In the genomic region with DNA sequence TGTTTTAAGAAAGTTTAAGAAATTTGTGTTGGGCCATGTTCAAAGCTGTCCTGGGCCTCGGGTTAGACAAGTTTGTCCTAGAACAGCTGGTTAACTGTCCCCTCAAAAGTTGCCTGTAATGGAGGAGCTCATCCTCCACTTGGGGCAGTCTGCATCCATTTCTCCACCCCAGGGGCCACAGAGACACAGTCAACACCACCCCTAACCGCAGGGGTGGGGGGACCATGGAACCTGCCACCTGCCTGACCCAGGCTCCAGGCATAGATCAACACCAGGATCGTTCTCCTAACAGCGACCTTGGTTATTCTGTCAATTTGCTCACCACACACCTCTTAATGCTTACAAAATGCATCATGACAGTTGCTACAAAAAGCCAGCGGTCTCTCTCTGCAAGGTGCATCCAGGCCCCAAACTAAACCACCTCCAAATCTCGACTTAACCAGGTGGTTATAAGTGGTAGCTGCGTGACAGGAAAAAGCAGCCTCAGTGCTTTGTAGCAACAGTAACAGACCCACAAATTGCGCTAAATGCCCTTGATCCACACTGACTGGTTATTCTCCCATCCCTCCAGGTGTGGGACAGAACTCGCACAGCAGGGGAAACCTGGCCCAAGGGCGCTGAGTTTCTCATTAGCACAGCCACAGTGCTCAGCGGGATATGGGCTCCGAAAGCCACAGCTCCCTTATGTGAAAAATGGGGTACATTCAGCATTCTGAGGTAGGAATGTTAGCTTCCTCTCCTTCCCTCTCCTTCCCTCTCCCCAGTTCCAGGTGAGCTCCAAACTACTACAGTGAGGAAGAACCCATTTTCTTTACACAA, we compare ENCODE assay signal across 24 cellular contexts. TPM values are rescaled to one million over a fixed set of nuclear protein-coding genes. Genes with fewer than 3 reads are reported as not detected.
DNase-seq lines count a peak whose midpoint lies in the region; ATAC-seq, FAIRE-seq and TF ChIP-seq lines count a peak whose summit lies in the region.
"Had no signal": no experiment of that assay in that cellular context is flagged by ENCODE, and none has a peak within 500 bp of the region (broad histone marks: within the 10 kb centered on the region; RNA-seq: fewer than 3 reads in every experiment).

No MANE protein-coding gene starts in this region.

- no peak overlapping the region for H2BK20ac ChIP-seq in H1 (ENCODE audit: low read length)

- H3K79me1 ChIP-seq in H1 (ENCODE audit: low read depth, low read length): peaks cover 28% of the 10 kb centered on the region
- H3K79me1 ChIP-seq in neuronal stem cell (ENCODE audit: low read depth, low read length): peaks cover 5% of the 10 kb centered on the region

- DNase-seq in AG04450 (ENCODE audit: low read depth, low spot score) (no peak), GM12864 (ENCODE audit: low read depth) (no peak), MM.1S (no peak), H1 (ENCODE audit: low read depth in 1 of 2, low spot score in 2 of 2) (no peak), NCI-H510A treated with DMSO at 0.1 percent for 48 hours (lab: John Stamatoyannopoulos, UW) (no peak), neuronal stem cell (ENCODE audit: low spot score) (no peak), mucosa of descending colon (no peak)
- DNase-seq: activated CD4-positive, alpha-beta T cell treated with anti-CD3 and anti-CD28 coated beads, Interleukin-2, amount 50 U/mL, for 1 hour; DMS 273 treated with DMSO at 0.1 percent for 48 hours; head of caudate nucleus; mesendoderm; NCI-H1417 treated with DMSO at 0.1 percent for 48 hours; NCI-H526 treated with DMSO at 0.1 percent for 48 hours; stimulated activated CD4-positive, alpha-beta T cell treated with anti-CD3 and anti-CD28 coated beads, Interleukin-2, amount 100 ng/mL, for 24 hours; stimulated activated naive B cell treated with anti-CD40 and anti-IgM and Interleukin-4, amounts not matched to agents 10 μg/mL and 1 μg/mL and 100 μg/mL, for 72 hours; T-helper 2 cell had no signal

- H3K23ac ChIP-seq in H1 (ENCODE audit: insufficient read length) (no peak overlapping the region), neuronal stem cell (ENCODE audit: low read depth, low read length, poor library complexity) (no peak overlapping the region)

- H2BK120ac ChIP-seq in H1 (replicated peaks; ENCODE audit: low read depth, low read length): no peak overlapping the region
- no peak overlapping the region for H2BK120ac ChIP-seq in neuronal stem cell (ENCODE audit: low read depth, low read length)

- peaks cover 9% of the 10 kb centered on the region for H3K36me3 ChIP-seq in MM.1S (replicated peaks; ENCODE audit: insufficient read depth, low read length)
- H3K36me3 ChIP-seq in H1 (ENCODE audit: control insufficient read depth in 2 of 4, insufficient read depth in 4 of 4, low read length in 3 of 4): peaks cover 13 to 43% (median 19%) of the 10 kb centered on the region in 4 experiments; a peak in 7 of 8 replicates
- peaks cover 19 to 66% of the 10 kb centered on the region in 2 donors for H3K36me3 ChIP-seq in neuronal stem cell (replicated peaks in 1 of 2; ENCODE audit: control insufficient read depth in 2 of 2, insufficient read depth in 2 of 2, low read length in 2 of 2)
- peaks cover 10% of the 10 kb centered on the region for H3K36me3 ChIP-seq in mucosa of descending colon (ENCODE audit: low read depth)

- no peak for FAIRE-seq in H1 (lab: Jason Lieb, UNC)
- FAIRE-seq: endothelial cell of umbilical vein, GM12892, GM19239 had no signal

- no peaks in the 10 kb centered on the region; the same call in 1 of the 2 replicates for H4K20me1 ChIP-seq in MM.1S (ENCODE audit: insufficient read depth, low read length)
- peaks cover 12 to 46% of the 10 kb centered on the region in 2 experiments for H4K20me1 ChIP-seq in H1 (replicated peaks in 1 of 2; ENCODE audit: control insufficient read depth in 1 of 2, insufficient read depth in 2 of 2, low read length in 2 of 2)

- H3K23me2 ChIP-seq in H1 (ENCODE audit: low read depth, low read length): peaks cover 5% of the 10 kb centered on the region; the same call in 1 of the 2 replicates

- 81% methylated on average over 11 of the region's 12 CpGs; no CpG with 5 or more reads in 1 of the 2 experiments for WGBS in H1 (ENCODE audit: extremely low coverage in 1 of 2, insufficient coverage in 1 of 2, insufficient read length in 1 of 2, insufficient replicate concordance in 2 of 2, low coverage in 1 of 2, low lambda C conversion rate in 2 of 2, missing lambda C conversion rate in 1 of 2), 2 experiments
- no CpG with 5 or more reads among the region's 12 CpGs for WGBS in neuronal stem cell (ENCODE audit: extremely low coverage in 2 of 2, insufficient read length in 2 of 2, insufficient replicate concordance in 1 of 2), 2 donors

- no peaks in the 10 kb centered on the region for H3K9me2 ChIP-seq in MM.1S (replicated peaks; ENCODE audit: insufficient read depth, low read length)

- H4K91ac ChIP-seq in H1 (replicated peaks; ENCODE audit: insufficient read length, low read length) (no peak overlapping the region), neuronal stem cell (ENCODE audit: low read depth, low read length, poor library complexity) (no peak overlapping the region)

- ATAC-seq in HG03571 (IDR thresholded peaks at IDR 0.05; ENCODE audit: unreplicated experiment) (no peak), mucosa of descending colon (no peak)
- ATAC-seq: stimulated activated naive B cell treated with anti-CD40 and anti-IgM and Interleukin-4, amounts not matched to agents 10 μg/mL and 1 μg/mL and 100 μg/mL, for 72 hours had no signal

- H3K4ac ChIP-seq in H1 (replicated peaks; ENCODE audit: insufficient read length, low read depth, low read length): no peak overlapping the region
- no peak overlapping the region for H3K4ac ChIP-seq in neuronal stem cell (ENCODE audit: low read length)

- peak in 1 of 2 experiments; percentile 31; a peak in 2 of 4 replicates for TF ChIP-seq RAD21 in H1 (IDR thresholded peaks at IDR 0.05 in 1 of 2, conservative IDR thresholded peaks at IDR 0.05 in 1 of 2; ENCODE audit: low read depth in 2 of 2, low read length in 2 of 2)

- no peak overlapping the region for H4K8ac ChIP-seq in H1 (ENCODE audit: extremely low read depth, insufficient read depth, low read length)
- H4K8ac ChIP-seq in neuronal stem cell (ENCODE audit: low read depth, low read length): no peak overlapping the region

- H3K27ac ChIP-seq in AG04450 (ENCODE audit: low read depth, low read length) (no peak overlapping the region), MM.1S (ENCODE audit: low read length) (no peak overlapping the region), H1 (ENCODE audit: low read depth, low read length) (no peak overlapping the region), neuronal stem cell (replicated peaks; ENCODE audit: low read length) (no peak overlapping the region)
- H3K27ac ChIP-seq: C4-2B, RWPE1, SK-N-MC, skin epidermis had no signal

- TF ChIP-seq CTCF in AG04450 (IDR thresholded peaks at IDR 0.05; ENCODE audit: low read depth, low read length) (0 out of 2 replicates have a peak, but pooled peaks have one; percentile 1), GM12864 (IDR thresholded peaks at IDR 0.05; ENCODE audit: low read depth, low read length, missing control alignments) (peak; percentile 40), MM.1S (IDR thresholded peaks at IDR 0.05; ENCODE audit: low read length) (peak; percentile 16), H1 (IDR thresholded peaks at IDR 0.05; ENCODE audit: control extremely low read depth in 1 of 3, insufficient read depth in 1 of 3, low read depth in 1 of 3, low read length in 3 of 3) (peak; percentile 8 to 21 (median 14); a peak in 3 of 4 replicates), mucosa of descending colon (IDR thresholded peaks at IDR 0.05) (no peak)

- H3K56ac ChIP-seq in H1 (replicated peaks; ENCODE audit: insufficient read length, low read depth, low read length): no peak overlapping the region

- POLR2A ChIA-PET in AG04450 (lab: Yijun Ruan, JAX): interaction anchor here (2.5 kb wide), 1 partner anchor 47 kb away, joined by 11 read pairs; no protein-coding TSS in a partner anchor
- POLR2A ChIA-PET in H1 (lab: Charles Lee; ENCODE audit: partially characterized antibody): interaction anchor here (0.6 to 3.0 kb wide), 8 partner anchors 11 to 118 kb away, joined by 3 to 9 read pairs (median 4); partner anchors contain the start of genes HDLBP and PASK

- H3K4me1 ChIP-seq in MM.1S (ENCODE audit: low read length) (peaks cover 9% of the 10 kb centered on the region; the same call in 1 of the 2 replicates), H1 (replicated peaks in 1 of 4; ENCODE audit: control insufficient read depth in 3 of 4, insufficient read depth in 4 of 4, low read length in 3 of 4) (peaks cover 0 to 3% (median 1%) of the 10 kb centered on the region in 4 experiments; a peak in 4 of 7 replicates), neuronal stem cell (ENCODE audit: control insufficient read depth in 2 of 2, insufficient read depth in 1 of 2, low read depth in 1 of 2, low read length in 2 of 2) (peaks cover 0 to 5% of the 10 kb centered on the region in 2 donors), mucosa of descending colon (ENCODE audit: low read depth) (peaks cover 12% of the 10 kb centered on the region)

- H3K14ac ChIP-seq in H1 (ENCODE audit: insufficient read length) (no peak overlapping the region), neuronal stem cell (ENCODE audit: low read length) (no peak overlapping the region)

- H3K18ac ChIP-seq in H1 (ENCODE audit: extremely low read depth, low read length) (no peak overlapping the region), neuronal stem cell (ENCODE audit: low read length) (no peak overlapping the region)

- no peak overlapping the region for H4K5ac ChIP-seq in H1 (ENCODE audit: insufficient read length, low read depth, low read length)

- H2BK5ac ChIP-seq in H1 (ENCODE audit: low read depth, low read length) (no peak overlapping the region), neuronal stem cell (ENCODE audit: low read length) (no peak overlapping the region)

- TF ChIP-seq POLR2A in H1 (IDR thresholded peaks at IDR 0.05; ENCODE audit: control extremely low read depth in 1 of 2, low read depth in 2 of 2, low read length in 2 of 2): no peak

- peaks cover 86% of the 10 kb centered on the region for H3K79me2 ChIP-seq in MM.1S (ENCODE audit: low read length)
- H3K79me2 ChIP-seq in H1 (ENCODE audit: control insufficient read depth in 1 of 2, insufficient read depth in 2 of 2, low read length in 2 of 2): peaks cover 10 to 46% of the 10 kb centered on the region in 2 experiments

- no peak overlapping the region for H3K4me3 ChIP-seq in AG04450 (ENCODE audit: low read depth, low read length)
- no peak overlapping the region for H3K4me3 ChIP-seq in GM12864 (ENCODE audit: low read depth, low read length)
- no peak overlapping the region for H3K4me3 ChIP-seq in MM.1S (ENCODE audit: low read length)
- H3K4me3 ChIP-seq in H1 (ENCODE audit: extremely low read depth in 1 of 4, insufficient read depth in 2 of 4, low read depth in 3 of 4, low read length in 4 of 4): no peak overlapping the region
- no peak overlapping the region for H3K4me3 ChIP-seq in neuronal stem cell (ENCODE audit: low read length in 2 of 2)
- H3K4me3 ChIP-seq in mucosa of descending colon: no peak overlapping the region
- H3K4me3 ChIP-seq: SK-N-MC, skin epidermis had no signal

- H3K9ac ChIP-seq in MM.1S (ENCODE audit: low read length): no peak overlapping the region
- no peak overlapping the region; a peak in 1 of 7 replicates for H3K9ac ChIP-seq in H1 (replicated peaks in 1 of 4; ENCODE audit: extremely low read depth in 1 of 4, low read depth in 3 of 4, low read length in 3 of 4)
- no peak overlapping the region for H3K9ac ChIP-seq in neuronal stem cell (ENCODE audit: low read depth, low read length, poor library complexity)

- no peak overlapping the region for H2AFZ ChIP-seq in MM.1S (ENCODE audit: low read length)
- H2AFZ ChIP-seq in H1 (ENCODE audit: low read length): no peak overlapping the region
- H2AFZ ChIP-seq in neuronal stem cell (ENCODE audit: low read length): no peak overlapping the region

- CTCF ChIA-PET in AG04450 (lab: Charles Lee): no interaction called here
- CTCF ChIA-PET in H1 (lab: Charles Lee; ENCODE audit: partially characterized antibody): interaction anchor here (0.9 to 2.0 kb wide), 8 partner anchors 9 to 189 kb away, joined by 3 to 7 read pairs (median 4); no protein-coding TSS in a partner anchor

- H3K4me2 ChIP-seq in MM.1S (ENCODE audit: low read depth, low read length) (no peak overlapping the region), H1 (ENCODE audit: insufficient read depth in 1 of 2, low read depth in 2 of 2, low read length in 2 of 2) (no peak overlapping the region), neuronal stem cell (ENCODE audit: insufficient read depth, low read length, poor library complexity, severe bottlenecking) (no peak overlapping the region)

- intact Hi-C loops in mucosa of descending colon (cut with DNase I, micrococcal nuclease): no loop called here

- H2BK15ac ChIP-seq in H1 (ENCODE audit: low read length): no peak overlapping the region
- no peak overlapping the region for H2BK15ac ChIP-seq in neuronal stem cell (ENCODE audit: low read length)

- H2BK12ac ChIP-seq in H1 (ENCODE audit: low read depth, low read length): no peak overlapping the region
- no peak overlapping the region for H2BK12ac ChIP-seq in neuronal stem cell (ENCODE audit: low read length)

- H2AK5ac ChIP-seq in H1 (ENCODE audit: low read depth, low read length) (no peak overlapping the region), neuronal stem cell (ENCODE audit: low read depth, low read length) (no peak overlapping the region)

- no peaks in the 10 kb centered on the region for H3F3A ChIP-seq in MM.1S (ENCODE audit: insufficient read depth, low read length)

- no peak for TF ChIP-seq EP300 in H1 (IDR thresholded peaks at IDR 0.05; ENCODE audit: borderline replicate concordance in 1 of 2, low read depth in 2 of 2, low read length in 2 of 2)

- H3K9me3 ChIP-seq in AG04450 (ENCODE audit: control insufficient read depth, insufficient read depth, low read length): no peaks in the 10 kb centered on the region
- H3K9me3 ChIP-seq in MM.1S (replicated peaks; ENCODE audit: insufficient read depth, low read length): no peaks in the 10 kb centered on the region
- H3K9me3 ChIP-seq in H1 (ENCODE audit: insufficient read depth in 2 of 2, low read depth in 1 of 2, low read length in 1 of 2): no peaks in the 10 kb centered on the region
- H3K9me3 ChIP-seq in neuronal stem cell (replicated peaks in 1 of 2; ENCODE audit: control insufficient read depth in 2 of 2, insufficient read depth in 1 of 2, low read depth in 1 of 2, low read length in 2 of 2): no peaks in the 10 kb centered on the region
- H3K9me3 ChIP-seq in mucosa of descending colon: no peaks in the 10 kb centered on the region

- H3K27me3 ChIP-seq in AG04450 (ENCODE audit: control insufficient read depth, insufficient read depth, low read length) (no peaks in the 10 kb centered on the region), MM.1S (replicated peaks; ENCODE audit: insufficient read depth, low read length) (no peaks in the 10 kb centered on the region), H1 (replicated peaks in 1 of 4; ENCODE audit: control insufficient read depth in 3 of 4, extremely low read depth in 1 of 4, insufficient read depth in 3 of 4, low read length in 3 of 4) (no peaks in the 10 kb centered on the region), neuronal stem cell (ENCODE audit: control insufficient read depth in 3 of 3, insufficient read depth in 3 of 3, low read depth in 1 of 3, low read length in 3 of 3) (no peaks in the 10 kb centered on the region)

RNA-seq across cellular contexts. Expression of gene HDLBP, which starts 48.0 kb away (rescaled TPM):
- polyA plus RNA-seq in AG04450 (2011; rRNA removed) (707 and 731 TPM in 2 replicates), H1 (2011; rRNA removed) (185 and 249 TPM in 2 replicates)
- 1,398 and 1,782 TPM in 2 replicates for polyA minus RNA-seq in AG04450 (2011; rRNA and poly(A)+ RNA removed)
- 329 and 360 TPM in 2 replicates for total RNA-seq in H1 (2021; fragmentation: NEBNext Ultra II Directional; extraction: Animal tissue kit (Norgen Biotek cat#: 25700))
- 190 TPM for polyA plus RNA-seq in H1 (2011; cell fraction: cytosol; rRNA removed)
- polyA plus RNA-seq in H1 (2011; cell fraction: nucleus; rRNA removed): 408 TPM
- polyA plus RNA-seq in H1 (2012, experiment 1 of 2): 229 to 294 TPM (median 245 TPM) in 4 replicates
- polyA plus RNA-seq in H1 (2012, experiment 2 of 2): 59.7 TPM
- 226 TPM for polyA plus RNA-seq in H1 (2013, experiment 1 of 2)
- polyA plus RNA-seq in H1 (2013, experiment 2 of 2): 224 TPM
- 293 and 335 TPM in 2 replicates for polyA minus RNA-seq in H1 (2011; rRNA and poly(A)+ RNA removed)
- 199 TPM for polyA minus RNA-seq in H1 (2011; cell fraction: cytosol; rRNA and poly(A)+ RNA removed)
- polyA minus RNA-seq in H1 (2011; cell fraction: nucleus; rRNA and poly(A)+ RNA removed): 240 TPM
- polyA plus RNA-seq in neuronal stem cell (2013, experiment 1 of 2): 203 TPM
- 195 TPM for polyA plus RNA-seq in neuronal stem cell (2013, experiment 2 of 2)
- total RNA-seq in mucosa of descending colon: 100 to 1,000 TPM; 363 to 417 (median 379) TPM

RNA-seq across cellular contexts. Expression of gene SEPTIN2, which starts 48.3 kb away (rescaled TPM):
- polyA plus RNA-seq in AG04450 (2011; rRNA removed) (788 and 1,080 TPM in 2 replicates), H1 (2011; rRNA removed) (288 and 650 TPM in 2 replicates)
- 366 and 582 TPM in 2 replicates for polyA minus RNA-seq in AG04450 (2011; rRNA and poly(A)+ RNA removed)
- total RNA-seq in H1 (2021; fragmentation: NEBNext Ultra II Directional; extraction: Animal tissue kit (Norgen Biotek cat#: 25700)): 373 and 392 TPM in 2 replicates
- 371 TPM for polyA plus RNA-seq in H1 (2011; cell fraction: cytosol; rRNA removed)
- polyA plus RNA-seq in H1 (2011; cell fraction: nucleus; rRNA removed): 129 TPM
- 266 to 324 TPM (median 286 TPM) in 4 replicates for polyA plus RNA-seq in H1 (2012, experiment 1 of 2)
- 36.9 TPM for polyA plus RNA-seq in H1 (2012, experiment 2 of 2)
- polyA plus RNA-seq in H1 (2013, experiment 1 of 2): 224 TPM
- polyA plus RNA-seq in H1 (2013, experiment 2 of 2): 227 TPM
- 293 and 438 TPM in 2 replicates for polyA minus RNA-seq in H1 (2011; rRNA and poly(A)+ RNA removed)
- polyA minus RNA-seq in H1 (2011; cell fraction: cytosol; rRNA and poly(A)+ RNA removed): 150 TPM
- 219 TPM for polyA minus RNA-seq in H1 (2011; cell fraction: nucleus; rRNA and poly(A)+ RNA removed)
- 264 TPM for polyA plus RNA-seq in neuronal stem cell (2013, experiment 1 of 2)
- 273 TPM for polyA plus RNA-seq in neuronal stem cell (2013, experiment 2 of 2)
- 100 to 1,000 TPM; 185 to 262 (median 221) TPM for total RNA-seq in mucosa of descending colon
